ENCODE assay signal across 14 cellular contexts in genomic region chr20:44181611-44182010, GRCh38. TPM values are rescaled to one million over a fixed set of nuclear protein-coding genes. Genes with fewer than 3 reads are reported as not detected.
DNase-seq lines count a peak whose midpoint lies in the region; TF ChIP-seq lines count a peak whose summit lies in the region.
"Had no signal": no experiment of that assay in that cellular context is flagged by ENCODE, and none has a peak within 500 bp of the region (broad histone marks: within the 10 kb centered on the region; RNA-seq: fewer than 3 reads in every experiment).

No MANE protein-coding gene starts in this region.

- no peak overlapping the region for H3K4me3 ChIP-seq in mesodermal cell (ENCODE audit: extremely low read depth, insufficient read depth, low read length, poor library complexity, severe bottlenecking)
- peak overlapping the region; percentile 40 to 94 for H3K4me3 ChIP-seq in stomach smooth muscle (ENCODE audit: low read length in 2 of 2)
- no peak overlapping the region for H3K4me3 ChIP-seq in testis
- H3K4me3 ChIP-seq: dorsolateral prefrontal cortex, pancreas had no signal

- peak overlapping the region; percentile 68 to 73 for H3K9ac ChIP-seq in stomach smooth muscle (ENCODE audit: low read length in 2 of 2)

- no peak for TF ChIP-seq CTCF in testis (IDR thresholded peaks at IDR 0.05)

- no peaks in the 10 kb centered on the region for H3K27me3 ChIP-seq in stomach smooth muscle (ENCODE audit: control insufficient read depth in 1 of 2, insufficient read depth in 2 of 2, low read length in 2 of 2)
- no peaks in the 10 kb centered on the region for H3K27me3 ChIP-seq in testis

- no peak for TF ChIP-seq POLR2A in testis (IDR thresholded peaks at IDR 0.05)

- H3K4me1 ChIP-seq in mesodermal cell (ENCODE audit: control insufficient read depth, insufficient read depth, low read length, poor library complexity, severe bottlenecking): peaks cover 77% of the 10 kb centered on the region
- peaks cover 50% of the 10 kb centered on the region for H3K4me1 ChIP-seq in stomach smooth muscle (ENCODE audit: control insufficient read depth, insufficient read depth, low read length)
- no peaks in the 10 kb centered on the region for H3K4me1 ChIP-seq in testis

- H3K9me3 ChIP-seq in mesodermal cell (ENCODE audit: control insufficient read depth, low read length) (no peaks in the 10 kb centered on the region), stomach smooth muscle (ENCODE audit: control insufficient read depth in 2 of 2, low read length in 2 of 2) (no peaks in the 10 kb centered on the region), testis (no peaks in the 10 kb centered on the region)
- H3K9me3 ChIP-seq: pancreas had no signal

- peak; percentile 92 for DNase-seq in NCI-H146 (lab: John Stamatoyannopoulos, UW)
- peak; percentile 64 for DNase-seq in cerebellum (ENCODE audit: low spot score)
- no peak for DNase-seq in HuH-7 (ENCODE audit: low spot score)
- DNase-seq in activated CD8-positive, alpha-beta memory T cell treated with anti-CD3 and anti-CD28 coated beads, Interleukin-2, amount 50 U/mL, for 48 hours: no peak
- DNase-seq in GM03348 (ENCODE audit: low spot score): no peak
- DNase-seq in testis: no peak
- DNase-seq: activated CD4-positive, alpha-beta T cell treated with anti-CD3 and anti-CD28 coated beads, Interleukin-2, amount 10 ng/mL, durations not matched to agents 7 days and 5 days; activated T-cell treated with anti-CD3 and anti-CD28 coated beads, Interleukin-2, amount 50 U/mL, for 24 hours; mammary epithelial cell; pancreas had no signal

- no peaks in the 10 kb centered on the region for H3K36me3 ChIP-seq in mesodermal cell (ENCODE audit: control insufficient read depth, insufficient read depth, low read length)
- no peaks in the 10 kb centered on the region for H3K36me3 ChIP-seq in stomach smooth muscle (ENCODE audit: control insufficient read depth in 2 of 2, insufficient read depth in 2 of 2, low read length in 2 of 2)
- H3K36me3 ChIP-seq in testis (ENCODE audit: low read depth, missing control alignments): no peaks in the 10 kb centered on the region
- H3K36me3 ChIP-seq: pancreas had no signal

- 64 to 67% methylated on average over 4 to 5 of the region's 11 CpGs for WGBS in mesodermal cell (ENCODE audit: insufficient coverage in 2 of 2), 2 experiments
- WGBS in testis, 2 donors: 46 to 50% methylated on average over 11 of the region's 11 CpGs

- peak overlapping the region; percentile 78 for H3K27ac ChIP-seq in mesodermal cell (ENCODE audit: low read depth, low read length, severe bottlenecking)
- peak overlapping the region; percentile 89 for H3K27ac ChIP-seq in stomach smooth muscle (ENCODE audit: low read length)
- no peak overlapping the region for H3K27ac ChIP-seq in testis
- H3K27ac ChIP-seq: dorsolateral prefrontal cortex, pancreas had no signal

- intact Hi-C loops in testis (cut with DNase I; ENCODE audit: low total_unique reads): no loop called here

RNA-seq across cellular contexts. Expression of gene JPH2, which starts 5.4 kb away (rescaled TPM):
- total RNA-seq in cerebellum: 0.36 TPM
- polyA plus RNA-seq in mesodermal cell (2013, experiment 1 of 2): 5.5 TPM
- polyA plus RNA-seq in mesodermal cell (2013, experiment 2 of 2): 5.6 TPM
- total RNA-seq in testis: 1 to 10 TPM; 1.9 to 3.2 TPM
- polyA plus RNA-seq in testis (ENCODE audit: insufficient read depth, low read depth, low replicate concordance): 3.7 TPM
- total RNA-seq: activated CD4-positive, alpha-beta T cell treated with anti-CD3 and anti-CD28 coated beads, Interleukin-2, amount 10 ng/mL, durations not matched to agents 7 days and 5 days had no signal
- polyA plus RNA-seq: CD14-positive monocyte had no signal

RNA-seq across cellular contexts. Expression of gene OSER1, which starts 29.0 kb away (rescaled TPM):
- 21.7 TPM for total RNA-seq in cerebellum
- 40.1 TPM for polyA plus RNA-seq in mesodermal cell (2013, experiment 1 of 2)
- polyA plus RNA-seq in mesodermal cell (2013, experiment 2 of 2): 38.7 TPM
- total RNA-seq in testis: 10 to 100 TPM; 79.0 to 80.4 TPM
- polyA plus RNA-seq in testis (ENCODE audit: insufficient read depth, low read depth, low replicate concordance): 195 TPM

Comparison
In these comparisons a context has a peak if more than half of its experiments do, and no peak if none do; other contexts are left out.
1. DNase-seq: peak in NCI-H146 (single experiment) and cerebellum (single experiment); none in HuH-7 (single experiment), activated CD8-positive, alpha-beta memory T cell treated with anti-CD3 and anti-CD28 coated beads, Interleukin-2, amount 50 U/mL, for 48 hours (single experiment), GM03348 (single experiment) and testis (single experiment).
2. H3K27ac ChIP-seq: peak in mesodermal cell (single experiment) and stomach smooth muscle (single experiment); none in testis (0 of 2).
3. H3K4me3 ChIP-seq: peak in stomach smooth muscle (2 of 2); none in mesodermal cell (single experiment) and testis (0 of 2).